ENCODE assay signal across 3 cellular contexts in genomic region chrX:1527457-1527856, GRCh38.
TF ChIP-seq lines count a peak whose summit lies in the region.

No MANE protein-coding gene starts in this region.

TF ChIP-seq in HepG2, 621 proteins besides CTCF, POLR2A, EP300 and RAD21:
- TF ChIP-seq TAF1 (CRISPR knock-in tag; IDR thresholded peaks at IDR 0.05), result no peak
- 0 out of 2 replicates have a peak, but pooled peaks have one; percentile 24 for TF ChIP-seq SOX6 (IDR thresholded peaks at IDR 0.05)
- TF ChIP-seq SOX6 (CRISPR knock-in tag; IDR thresholded peaks at IDR 0.05), result no peak
- TF ChIP-seq RBM39 (IDR thresholded peaks at IDR 0.05; ENCODE audit: low read depth, low read length, poor library complexity, severe bottlenecking), result no peak
- no peak for TF ChIP-seq ZNF124 (CRISPR knock-in tag; IDR thresholded peaks at IDR 0.05)
- no peak for TF ChIP-seq HBP1 (CRISPR knock-in tag; IDR thresholded peaks at IDR 0.05; ENCODE audit: low read depth)
- TF ChIP-seq ZFP37 (CRISPR knock-in tag; IDR thresholded peaks at IDR 0.05; ENCODE audit: borderline replicate concordance), result no peak
- TF ChIP-seq YEATS4 (CRISPR knock-in tag; IDR thresholded peaks at IDR 0.05; ENCODE audit: borderline replicate concordance), result no peak
- no peak for TF ChIP-seq ATF1 (CRISPR knock-in tag; IDR thresholded peaks at IDR 0.05)
- TF ChIP-seq ZNF160 (CRISPR knock-in tag; IDR thresholded peaks at IDR 0.05), result no peak
- no peak for TF ChIP-seq ZNF367 (CRISPR knock-in tag; IDR thresholded peaks at IDR 0.05; ENCODE audit: borderline replicate concordance)
- no peak for TF ChIP-seq CCDC6 (CRISPR knock-in tag; IDR thresholded peaks at IDR 0.05)
- peak; percentile 13; the same call in 1 of the 2 replicates for TF ChIP-seq PLRG1 (conservative IDR thresholded peaks at IDR 0.05)
- TF ChIP-seq ZNF121 (CRISPR knock-in tag; IDR thresholded peaks at IDR 0.05), result no peak

TF ChIP-seq in HEK293, 187 proteins besides CTCF, POLR2A, EP300 and RAD21:
- TF ChIP-seq ZBTB17 (tag by site-specific recombination; IDR thresholded peaks at IDR 0.05), result peak; percentile 54; the same call in 1 of the 2 replicates
- no peak for TF ChIP-seq ZNF555 (tag by site-specific recombination; conservative IDR thresholded peaks at IDR 0.05)
- TF ChIP-seq ZNF366 (tag by site-specific recombination; conservative IDR thresholded peaks at IDR 0.05), result peak; percentile 80

TF ChIP-seq in H1, 55 proteins besides CTCF, POLR2A, EP300 and RAD21:
- TF ChIP-seq RXRA (IDR thresholded peaks at IDR 0.05; ENCODE audit: insufficient read depth, low read depth, low read length) (no peak), TCF12 (IDR thresholded peaks at IDR 0.05; ENCODE audit: low read depth, low read length) (no peak), YY1 (IDR thresholded peaks at IDR 0.05; ENCODE audit: low read depth, low read length) (no peak), SP4 (IDR thresholded peaks at IDR 0.05; ENCODE audit: low read length) (no peak), CBX5 (IDR thresholded peaks at IDR 0.05; ENCODE audit: low read depth, low read length) (no peak), POU5F1 (IDR thresholded peaks at IDR 0.05; ENCODE audit: low read depth, low read length) (no peak), JUND (IDR thresholded peaks at IDR 0.05; ENCODE audit: low read length) (no peak), TAF7 (optimal IDR thresholded peaks at IDR 0.05; ENCODE audit: borderline replicate concordance, low read depth, low read length) (no peak), CBX8 (IDR thresholded peaks at IDR 0.05; ENCODE audit: borderline replicate concordance, low read depth, low read length) (no peak)
